16 cellular contexts compared by ENCODE assay signal in genomic region chr16:10405386-10405939, GRCh38. TPM values are rescaled to one million over a fixed set of nuclear protein-coding genes. Genes with fewer than 3 reads are reported as not detected.
A peak's percentile ranks its signal among the peaks of the same experiment; 100 is the strongest.
DNase-seq lines count a peak whose midpoint lies in the region; ATAC-seq, FAIRE-seq and TF ChIP-seq lines count a peak whose summit lies in the region.
"Had no signal": no experiment of that assay in that cellular context is flagged by ENCODE, and none has a peak within 500 bp of the region (broad histone marks: within the 10 kb centered on the region; RNA-seq: fewer than 3 reads in every experiment).

No MANE protein-coding gene starts in this region.

- no peak for ATAC-seq in HG03460 (IDR thresholded peaks at IDR 0.05; ENCODE audit: unreplicated experiment)
- ATAC-seq in GM18907 (IDR thresholded peaks at IDR 0.05; ENCODE audit: unreplicated experiment): no peak
- ATAC-seq: activated CD8-positive, alpha-beta T cell treated with anti-CD3 and anti-CD28 coated beads, Interleukin-2, amount 10 ng/mL, durations not matched to agents 7 days and 5 days; PC-3; sciatic nerve had no signal

- H2BK12ac ChIP-seq in H1 (ENCODE audit: low read depth, low read length): 0 out of 2 replicates have a peak overlapping the region, but pooled peaks have one; percentile 39

- H3K79me2 ChIP-seq in H1 (ENCODE audit: control insufficient read depth in 1 of 2, insufficient read depth in 2 of 2, low read length in 2 of 2): peaks cover 0 to 83% of the 10 kb centered on the region in 2 experiments; a peak in 2 of 4 replicates

- no peaks in the 10 kb centered on the region for H3K9me3 ChIP-seq in H1 (ENCODE audit: insufficient read depth in 2 of 2, low read depth in 1 of 2, low read length in 1 of 2)

- H4K20me1 ChIP-seq in H1 (replicated peaks in 1 of 2; ENCODE audit: control insufficient read depth in 1 of 2, insufficient read depth in 2 of 2, low read length in 2 of 2): no peaks in the 10 kb centered on the region

- no peak overlapping the region for H2BK20ac ChIP-seq in H1 (ENCODE audit: low read length)

- H4K8ac ChIP-seq in H1 (ENCODE audit: extremely low read depth, insufficient read depth, low read length): no peak overlapping the region

- POLR2A ChIA-PET in H1 (lab: Charles Lee; ENCODE audit: partially characterized antibody): interaction anchor here (1.1 to 1.5 kb wide), 2 partner anchors 12 to 19 kb away, joined by 3 to 4 read pairs; partner anchors contain the start of gene ATF7IP2
- POLR2A ChIA-PET in RWPE1 (lab: Yijun Ruan, JAX; ENCODE audit: low non-redundant PET): no interaction called here

- no peak overlapping the region for H2BK120ac ChIP-seq in H1 (replicated peaks; ENCODE audit: low read depth, low read length)

- no peak overlapping the region for H3K4me2 ChIP-seq in H1 (ENCODE audit: insufficient read depth in 1 of 2, low read depth in 2 of 2, low read length in 2 of 2)

- no peak overlapping the region for H2BK15ac ChIP-seq in H1 (ENCODE audit: low read length)

- no peak overlapping the region for H2BK5ac ChIP-seq in H1 (ENCODE audit: low read depth, low read length)

- no peak overlapping the region for H2AFZ ChIP-seq in H1 (ENCODE audit: low read length)

- no peak overlapping the region for H4K5ac ChIP-seq in H1 (ENCODE audit: insufficient read length, low read depth, low read length)

- CTCF ChIA-PET in H1 (lab: Charles Lee; ENCODE audit: partially characterized antibody): interaction anchor here (0.9 kb wide), 1 partner anchor 16 kb away, joined by 4 read pairs; no protein-coding TSS in a partner anchor
- CTCF ChIA-PET in RWPE1 (lab: Yijun Ruan, JAX): no interaction called here

- TF ChIP-seq EP300 in H1 (IDR thresholded peaks at IDR 0.05; ENCODE audit: borderline replicate concordance in 1 of 2, low read depth in 2 of 2, low read length in 2 of 2): no peak

- no peak overlapping the region for H2AK5ac ChIP-seq in H1 (ENCODE audit: low read depth, low read length)

- no peak overlapping the region for H3K9ac ChIP-seq in H1 (replicated peaks in 1 of 4; ENCODE audit: extremely low read depth in 1 of 4, low read depth in 3 of 4, low read length in 3 of 4)

- H3K36me3 ChIP-seq in H1 (ENCODE audit: control insufficient read depth in 2 of 4, insufficient read depth in 4 of 4, low read length in 3 of 4): peaks cover 0 to 6% (median 2%) of the 10 kb centered on the region in 4 experiments; a peak in 2 of 8 replicates

- H3K27me3 ChIP-seq in H1 (replicated peaks in 1 of 4; ENCODE audit: control insufficient read depth in 3 of 4, extremely low read depth in 1 of 4, insufficient read depth in 3 of 4, low read length in 3 of 4): no peaks in the 10 kb centered on the region; a peak in 1 of 7 replicates

- TF ChIP-seq RAD21 in H1 (IDR thresholded peaks at IDR 0.05 in 1 of 2, conservative IDR thresholded peaks at IDR 0.05 in 1 of 2; ENCODE audit: low read depth in 2 of 2, low read length in 2 of 2): no peak

- DNase-seq in A172 (ENCODE audit: low spot score): peak; percentile 88
- peak; percentile 10 to 75 for DNase-seq in SW 1271 (lab: John Stamatoyannopoulos, UW)
- DNase-seq in H1 (ENCODE audit: low read depth in 1 of 2, low spot score in 2 of 2): no peak
- DNase-seq in kidney glomerular epithelial cell (lab: John Stamatoyannopoulos, UW): peak; percentile 15
- no peak for DNase-seq in NCI-H128 (lab: John Stamatoyannopoulos, UW; ENCODE audit: unreplicated experiment)
- no peak for DNase-seq in RWPE1 (ENCODE audit: low spot score)
- DNase-seq: activated CD8-positive, alpha-beta T cell treated with anti-CD3 and anti-CD28 coated beads, Interleukin-2, amount 10 ng/mL, durations not matched to agents 7 days and 5 days; DMS53; NCI-H1694 treated with DMSO at 0.1 percent for 48 hours; NCI-H524 treated with DMSO at 0.1 percent for 48 hours; PC-3; stimulated activated CD4-positive, alpha-beta T cell treated with anti-CD3 and anti-CD28 coated beads, Interleukin-2, amount 100 ng/mL, for 24 hours had no signal

- H3K4ac ChIP-seq in H1 (replicated peaks; ENCODE audit: insufficient read length, low read depth, low read length): no peak overlapping the region

- no peak overlapping the region for H3K23ac ChIP-seq in H1 (ENCODE audit: insufficient read length)

- no peak for TF ChIP-seq CTCF in H1 (IDR thresholded peaks at IDR 0.05; ENCODE audit: control extremely low read depth in 1 of 3, insufficient read depth in 1 of 3, low read depth in 1 of 3, low read length in 3 of 3)
- no peak for TF ChIP-seq CTCF in RWPE1 (conservative IDR thresholded peaks at IDR 0.05; ENCODE audit: low read depth)

- no peaks in the 10 kb centered on the region for H3K4me1 ChIP-seq in H1 (replicated peaks in 1 of 4; ENCODE audit: control insufficient read depth in 3 of 4, insufficient read depth in 4 of 4, low read length in 3 of 4)

- no peak overlapping the region for H3K4me3 ChIP-seq in H1 (ENCODE audit: extremely low read depth in 1 of 4, insufficient read depth in 2 of 4, low read depth in 3 of 4, low read length in 4 of 4)

- no peak overlapping the region for H4K91ac ChIP-seq in H1 (replicated peaks; ENCODE audit: insufficient read length, low read length)

- no peak for FAIRE-seq in H1 (lab: Jason Lieb, UNC)
- FAIRE-seq: A204.1 had no signal

- no peaks in the 10 kb centered on the region for H3K23me2 ChIP-seq in H1 (ENCODE audit: low read depth, low read length)

- H3K56ac ChIP-seq in H1 (replicated peaks; ENCODE audit: insufficient read length, low read depth, low read length): no peak overlapping the region

- TF ChIP-seq POLR2A in H1 (IDR thresholded peaks at IDR 0.05; ENCODE audit: control extremely low read depth in 1 of 2, low read depth in 2 of 2, low read length in 2 of 2): no peak

- no peak overlapping the region for H3K18ac ChIP-seq in H1 (ENCODE audit: extremely low read depth, low read length)

- no peak overlapping the region for H3K14ac ChIP-seq in H1 (ENCODE audit: insufficient read length)

- H3K27ac ChIP-seq in H1 (ENCODE audit: low read depth, low read length): no peak overlapping the region
- no peak overlapping the region for H3K27ac ChIP-seq in RWPE1

- WGBS in H1 (ENCODE audit: extremely low coverage in 1 of 2, insufficient coverage in 1 of 2, insufficient read length in 1 of 2, insufficient replicate concordance in 2 of 2, low coverage in 1 of 2, low lambda C conversion rate in 2 of 2, missing lambda C conversion rate in 1 of 2), 2 experiments: 89% methylated on average over 4 of the region's 4 CpGs; no CpG with 5 or more reads in 1 of the 2 experiments

- peaks cover 2% of the 10 kb centered on the region; the same call in 1 of the 2 replicates for H3K79me1 ChIP-seq in H1 (ENCODE audit: low read depth, low read length)

TF ChIP-seq in H1, 55 proteins besides CTCF, POLR2A, EP300 and RAD21:
- TF ChIP-seq CBX5 (IDR thresholded peaks at IDR 0.05; ENCODE audit: low read depth, low read length) (no peak), USF2 (IDR thresholded peaks at IDR 0.05; ENCODE audit: low read length) (no peak), TAF7 (optimal IDR thresholded peaks at IDR 0.05; ENCODE audit: borderline replicate concordance, low read depth, low read length) (no peak), YY1 (IDR thresholded peaks at IDR 0.05; ENCODE audit: low read depth, low read length) (no peak), CEBPB (IDR thresholded peaks at IDR 0.05; ENCODE audit: low read depth, low read length) (no peak), NANOG (IDR thresholded peaks at IDR 0.05; ENCODE audit: insufficient read depth, low read depth, low read length, poor library complexity, severe bottlenecking) (no peak)
- TF ChIP-seq, protein P1, sequence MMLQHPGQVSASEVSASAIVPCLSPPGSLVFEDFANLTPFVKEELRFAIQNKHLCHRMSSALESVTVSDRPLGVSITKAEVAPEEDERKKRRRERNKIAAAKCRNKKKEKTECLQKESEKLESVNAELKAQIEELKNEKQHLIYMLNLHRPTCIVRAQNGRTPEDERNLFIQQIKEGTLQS (IDR thresholded peaks at IDR 0.05; ENCODE audit: insufficient read depth, low read depth, low read length): no peak

RNA-seq across cellular contexts. Expression of gene ATF7IP2, which starts 19.6 kb away (rescaled TPM):
- total RNA-seq in A172 (2014; rRNA removed; shearing (Covaris generic)): not detected in 2 replicates
- total RNA-seq in H1 (2021; fragmentation: NEBNext Ultra II Directional; extraction: Animal tissue kit (Norgen Biotek cat#: 25700)): 32.8 and 38.2 TPM in 2 replicates
- polyA plus RNA-seq in H1 (2011; rRNA removed): 17.0 and 28.7 TPM in 2 replicates
- polyA plus RNA-seq in H1 (2011; cell fraction: cytosol; rRNA removed): 24.4 TPM
- polyA plus RNA-seq in H1 (2011; cell fraction: nucleus; rRNA removed): 15.0 TPM
- 16.5 to 27.8 TPM (median 20.3 TPM) in 4 replicates for polyA plus RNA-seq in H1 (2012, experiment 1 of 2)
- polyA plus RNA-seq in H1 (2012, experiment 2 of 2): 27.1 TPM
- 19.4 TPM for polyA plus RNA-seq in H1 (2013, experiment 1 of 2)
- polyA plus RNA-seq in H1 (2013, experiment 2 of 2): 19.0 TPM
- 32.3 and 50.4 TPM in 2 replicates for polyA minus RNA-seq in H1 (2011; rRNA and poly(A)+ RNA removed)
- 7.9 TPM for polyA minus RNA-seq in H1 (2011; cell fraction: cytosol; rRNA and poly(A)+ RNA removed)
- 67.1 TPM for polyA minus RNA-seq in H1 (2011; cell fraction: nucleus; rRNA and poly(A)+ RNA removed)

Comparison
In these comparisons a context has a peak if more than half of its experiments do, and no peak if none do; other contexts are left out.
1. DNase-seq: peak in A172 (single experiment), SW 1271 (2 of 2) and kidney glomerular epithelial cell (single experiment); none in H1 (0 of 2), NCI-H128 (single experiment) and RWPE1 (single experiment).
2. RNA of gene ATF7IP2, which starts 19.6 kb away (total RNA-seq): 32.8 to 38.2 TPM in H1; not detected in A172; every median in the first group is over 10 times any median in the second.